ENCODE assay signal across 8 cellular contexts in the genomic region with DNA sequence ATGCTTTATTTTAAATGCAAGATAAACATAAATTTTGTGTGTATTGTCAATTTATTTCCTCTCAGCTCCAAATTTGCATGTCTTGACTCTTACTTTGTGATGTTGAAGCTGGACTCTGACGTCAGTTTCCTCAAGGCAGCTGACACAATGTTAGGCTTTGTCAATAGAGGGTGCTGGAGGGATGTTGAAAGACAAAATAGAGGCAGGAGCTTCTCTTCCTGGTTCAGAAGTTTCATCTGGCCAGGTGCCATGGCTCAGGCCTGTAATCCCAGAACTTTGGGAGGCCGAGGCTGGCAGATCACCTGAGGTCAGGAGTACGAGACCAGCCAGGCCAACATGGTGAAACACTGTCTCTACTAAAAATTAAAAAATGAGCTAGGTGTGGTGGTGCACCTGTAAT.
DNase-seq lines count a peak whose midpoint lies in the region; ATAC-seq, FAIRE-seq and TF ChIP-seq lines count a peak whose summit lies in the region.

No MANE protein-coding gene starts in this region.

- WGBS in A549 (ENCODE audit: missing lambda C conversion rate), result 20% methylated on average over 3 of the region's 3 CpGs
- WGBS in transverse colon (ENCODE audit: low coverage in 1 of 2), 2 donors, result 15 to 29% methylated on average over 1 to 3 of the region's 3 CpGs

- H3K4me3 ChIP-seq in A549 (no peak overlapping the region), epithelial cell of proximal tubule (ENCODE audit: low read depth, low read length) (no peak overlapping the region), coronary artery (no peak overlapping the region), transverse colon (no peak overlapping the region)

- H3K27me3 ChIP-seq in transverse colon, result no peaks in the 10 kb centered on the region

- TF ChIP-seq CTCF in A549 (IDR thresholded peaks at IDR 0.05) (no peak), epithelial cell of proximal tubule (conservative IDR thresholded peaks at IDR 0.05; ENCODE audit: low read depth, low read length) (peak; percentile 54), coronary artery (IDR thresholded peaks at IDR 0.05) (no peak), transverse colon (IDR thresholded peaks at IDR 0.05) (no peak)

- in situ Hi-C loops in transverse colon (cut with MboI; ENCODE audit: low pct_ligation_motif_present in 1 of 4, low pct_unique_long_range_greater_than_20kb in 1 of 4, low sequenced_read_pairs in 3 of 4), result no loop called here

- POLR2A ChIA-PET in A549 (lab: Yijun Ruan, JAX), result no interaction called here

- TF ChIP-seq EP300 in A549 (IDR thresholded peaks at IDR 0.05) (no peak), transverse colon (IDR thresholded peaks at IDR 0.05; ENCODE audit: low read depth) (no peak)

- CTCF ChIA-PET in A549 (lab: Yijun Ruan, JAX), result interaction anchor here (0.9 to 1.1 kb wide), 2 partner anchors 13 to 51 kb away, joined by 3 read pairs; no protein-coding TSS in a partner anchor

- no peaks in the 10 kb centered on the region for H3K36me3 ChIP-seq in transverse colon

- FAIRE-seq in A549 (lab: Jason Lieb, UNC), result no peak

- TF ChIP-seq POLR2A in A549 (IDR thresholded peaks at IDR 0.05; ENCODE audit: low read length) (no peak), transverse colon (IDR thresholded peaks at IDR 0.05) (no peak)

- H3K9me3 ChIP-seq in A549, result no peaks in the 10 kb centered on the region
- H3K9me3 ChIP-seq in transverse colon, result no peaks in the 10 kb centered on the region

- H3K4me1 ChIP-seq in A549 (no peaks in the 10 kb centered on the region), transverse colon (no peaks in the 10 kb centered on the region)

- ATAC-seq in A549 (peak; percentile 50 to 54; a peak in 1 of 6 replicates), GM18511 (IDR thresholded peaks at IDR 0.05; ENCODE audit: unreplicated experiment) (peak; percentile 66), GM18909 (IDR thresholded peaks at IDR 0.05; ENCODE audit: poor library complexity, unreplicated experiment) (no peak)

- no peak overlapping the region for H3K4me2 ChIP-seq in A549

- no peak for TF ChIP-seq RAD21 in A549 (conservative IDR thresholded peaks at IDR 0.05 in 1 of 2, IDR thresholded peaks at IDR 0.05 in 1 of 2)

- H3K27ac ChIP-seq in A549 (no peak overlapping the region), coronary artery (no peak overlapping the region), transverse colon (no peak overlapping the region)

- intact Hi-C loops in transverse colon (cut with DNase I; ENCODE audit: low total_unique reads), result no loop called here

- DNase-seq in A549 (ENCODE audit: low read depth in 1 of 2, low spot score in 1 of 2) (peak in 1 of 2 experiments; percentile 62), NCI-H146 treated with DMSO at 0.1 percent for 48 hours (lab: John Stamatoyannopoulos, UW; ENCODE audit: unreplicated experiment) (peak; percentile 28), epithelial cell of proximal tubule (ENCODE audit: low read depth) (peak; percentile 33), coronary artery (ENCODE audit: low spot score) (no peak), transverse colon (no peak)
- no peak for DNase-seq in stimulated activated CD4-positive, alpha-beta T cell treated with anti-CD3 and anti-CD28 coated beads, Interleukin-1b, Interleukin-23, amount 100 ng/mL, for 48 hours

TF ChIP-seq in A549, 52 proteins besides CTCF, POLR2A, EP300 and RAD21:
- TF ChIP-seq, protein P1, sequence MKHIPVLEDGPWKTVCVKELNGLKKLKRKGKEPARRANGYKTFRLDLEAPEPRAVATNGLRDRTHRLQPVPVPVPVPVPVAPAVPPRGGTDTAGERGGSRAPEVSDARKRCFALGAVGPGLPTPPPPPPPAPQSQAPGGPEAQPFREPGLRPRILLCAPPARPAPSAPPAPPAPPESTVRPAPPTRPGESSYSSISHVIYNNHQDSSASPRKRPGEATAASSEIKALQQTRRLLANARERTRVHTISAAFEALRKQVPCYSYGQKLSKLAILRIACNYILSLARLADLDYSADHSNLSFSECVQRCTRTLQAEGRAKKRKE (CRISPR knock-in tag; IDR thresholded peaks at IDR 0.05; ENCODE audit: low read depth), result no peak
- TF ChIP-seq KDM5A (IDR thresholded peaks at IDR 0.05), result no peak
- no peak for TF ChIP-seq EHF (CRISPR knock-in tag; IDR thresholded peaks at IDR 0.05)
- TF ChIP-seq POLR2AphosphoS2 (conservative IDR thresholded peaks at IDR 0.05; ENCODE audit: low read length), result no peak
- no peak for TF ChIP-seq ZC3H11A (IDR thresholded peaks at IDR 0.05)
- no peak for TF ChIP-seq CHD2 (IDR thresholded peaks at IDR 0.05; ENCODE audit: low read length, partially characterized antibody)

Comparison
In these comparisons a context has a peak if more than half of its experiments do, and no peak if none do; other contexts are left out.
1. DNase-seq: peak in NCI-H146 treated with DMSO at 0.1 percent for 48 hours (single experiment) and epithelial cell of proximal tubule (single experiment); none in stimulated activated CD4-positive, alpha-beta T cell treated with anti-CD3 and anti-CD28 coated beads, Interleukin-1b, Interleukin-23, amount 100 ng/mL, for 48 hours (single experiment), coronary artery (single experiment) and transverse colon (single experiment).